8 cellular contexts compared by ENCODE assay signal in the genomic region with DNA sequence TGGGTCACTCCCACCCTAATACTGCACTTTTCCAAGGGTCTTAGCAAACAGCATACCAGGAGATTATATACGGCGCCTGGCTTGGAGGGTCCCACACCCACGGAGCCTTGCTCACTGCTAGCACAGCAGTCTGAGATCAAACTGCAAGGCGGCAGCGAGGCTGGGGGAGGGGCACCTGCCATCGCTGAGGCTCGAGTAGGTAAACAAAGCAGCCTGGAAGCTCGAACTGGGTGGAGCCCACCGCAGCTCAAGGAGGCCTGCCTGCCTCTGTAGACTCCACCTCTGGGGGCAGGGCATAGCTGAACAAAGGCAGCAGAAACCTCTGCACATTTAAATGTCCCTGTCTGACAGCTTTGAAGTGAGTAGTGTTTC. TPM values are rescaled to one million over a fixed set of nuclear protein-coding genes. Genes with fewer than 3 reads are reported as not detected.
DNase-seq lines count a peak whose midpoint lies in the region; ATAC-seq, FAIRE-seq and TF ChIP-seq lines count a peak whose summit lies in the region.
"Not testable (repeated sequence)": the region's sequence is repeated elsewhere in the genome, so short reads cannot be mapped to it uniquely, and the experiment has no call there.
"Had no signal": no experiment of that assay in that cellular context is flagged by ENCODE, and none has a peak within 500 bp of the region (broad histone marks: within the 10 kb centered on the region; RNA-seq: fewer than 3 reads in every experiment).

No MANE protein-coding gene starts in this region.

- H3K27me3 Mint-ChIP-seq in glutamatergic neuron (ENCODE audit: unreplicated experiment), result not testable (repeated sequence)

- H3K4me1 Mint-ChIP-seq in glutamatergic neuron (ENCODE audit: low read depth, unreplicated experiment), result not testable (repeated sequence)

- 21% methylated on average over 9 of the region's 9 CpGs for WGBS in HUES64
- WGBS in HepG2 (ENCODE audit: low lambda C conversion rate), result no CpG with 5 or more reads among the region's 9 CpGs
- no CpG with 5 or more reads among the region's 9 CpGs for WGBS in neuronal stem cell (ENCODE audit: extremely low coverage in 2 of 2, insufficient read length in 2 of 2, insufficient replicate concordance in 1 of 2), 2 donors

- peak; percentile 75 for FAIRE-seq in HepG2 (lab: Jason Lieb, UNC)

- H3K27ac Mint-ChIP-seq in glutamatergic neuron (ENCODE audit: unreplicated experiment), result not testable (repeated sequence)

- intact Hi-C loops in HepG2 (cut with micrococcal nuclease; ENCODE audit: unreplicated experiment), result not testable (repeated sequence)

- H3K9me3 ChIP-seq in HUES64 (ENCODE audit: insufficient read depth, low read depth, low read length); HepG2 (ENCODE audit: low read length); neuronal stem cell (replicated peaks in 1 of 2; ENCODE audit: control insufficient read depth in 2 of 2, insufficient read depth in 1 of 2, low read depth in 1 of 2, low read length in 2 of 2): not testable (repeated sequence)

- H2AK5ac ChIP-seq in neuronal stem cell (ENCODE audit: low read depth, low read length), result not testable (repeated sequence)

- not testable (repeated sequence) for H4K91ac ChIP-seq in neuronal stem cell (ENCODE audit: low read depth, low read length, poor library complexity)

- not testable (repeated sequence) for H3K27me3 ChIP-seq in HUES64 (ENCODE audit: insufficient read depth, low read length); HepG2 (ENCODE audit: control insufficient read depth in 1 of 2, insufficient read depth in 2 of 2, low read length in 2 of 2); neuronal stem cell (ENCODE audit: control insufficient read depth in 3 of 3, insufficient read depth in 3 of 3, low read depth in 1 of 3, low read length in 3 of 3)

- not testable (repeated sequence) for TF ChIP-seq CTCF in glutamatergic neuron (IDR thresholded peaks at IDR 0.05; ENCODE audit: partially characterized antibody, unreplicated experiment)
- 0 out of 2 replicates have a peak, but pooled peaks have one; percentile 2 for TF ChIP-seq CTCF in HepG2 (CRISPR knock-in tag; IDR thresholded peaks at IDR 0.05)

- H3K9ac ChIP-seq in HUES64 (ENCODE audit: low read depth, low read length), result peak overlapping the region; percentile 66
- H3K9ac ChIP-seq in HepG2 (ENCODE audit: insufficient read depth, low read depth, low read length), result peak overlapping the region; percentile 49; the same call in 1 of the 2 replicates
- not testable (repeated sequence) for H3K9ac ChIP-seq in neuronal stem cell (ENCODE audit: low read depth, low read length, poor library complexity)

- H3K4me2 ChIP-seq in HepG2 (ENCODE audit: low read depth, low read length), result peak overlapping the region; percentile 70
- H3K4me2 ChIP-seq in neuronal stem cell (ENCODE audit: insufficient read depth, low read length, poor library complexity, severe bottlenecking), result not testable (repeated sequence)

- TF ChIP-seq RAD21 in HepG2 (CRISPR knock-in tag; IDR thresholded peaks at IDR 0.05), result not testable (repeated sequence)

- peak overlapping the region; percentile 31; the same call in 1 of the 2 replicates for H3K27ac ChIP-seq in HUES64 (ENCODE audit: low read depth, low read length)
- H3K27ac ChIP-seq in HepG2 (ENCODE audit: extremely low read length, insufficient read depth, low read length), result peak overlapping the region; percentile 22
- not testable (repeated sequence) for H3K27ac ChIP-seq in neuronal stem cell (replicated peaks; ENCODE audit: low read length)

- H2BK120ac ChIP-seq in neuronal stem cell (ENCODE audit: low read depth, low read length), result not testable (repeated sequence)

- peak; percentile 9 for DNase-seq in Daoy (ENCODE audit: low read depth)
- peak; percentile 13 for DNase-seq in NCI-H526 treated with DMSO at 0.1 percent for 48 hours (lab: John Stamatoyannopoulos, UW)
- DNase-seq in SK-N-DZ (ENCODE audit: low spot score), result peak; percentile 23
- DNase-seq in glutamatergic neuron, result peak; percentile 21
- DNase-seq in HepG2 (ENCODE audit: low spot score), result peak; percentile 3
- DNase-seq in neuronal stem cell (ENCODE audit: low spot score), result not testable (repeated sequence)

- H3K36me3 Mint-ChIP-seq in glutamatergic neuron (ENCODE audit: unreplicated experiment), result not testable (repeated sequence)

- not testable (repeated sequence) for H3K9me3 Mint-ChIP-seq in glutamatergic neuron (ENCODE audit: unreplicated experiment)

- not testable (repeated sequence) for H2BK15ac ChIP-seq in neuronal stem cell (ENCODE audit: low read length)

- CTCF ChIA-PET in HepG2 (lab: Yijun Ruan, JAX; ENCODE audit: low intra/inter-chr PET ratio, low total read pairs), result not testable (repeated sequence)

- H3K4me3 Mint-ChIP-seq in glutamatergic neuron (ENCODE audit: unreplicated experiment), result not testable (repeated sequence)

- H2BK5ac ChIP-seq in neuronal stem cell (ENCODE audit: low read length), result not testable (repeated sequence)

- H2AFZ ChIP-seq in HepG2 (ENCODE audit: low read length), result peak overlapping the region; percentile 46
- peak overlapping the region; percentile 81 for H2AFZ ChIP-seq in neuronal stem cell (ENCODE audit: low read length)

- H3K14ac ChIP-seq in neuronal stem cell (ENCODE audit: low read length), result not testable (repeated sequence)

- H2BK12ac ChIP-seq in neuronal stem cell (ENCODE audit: low read length), result not testable (repeated sequence)

- not testable (repeated sequence) for H4K8ac ChIP-seq in neuronal stem cell (ENCODE audit: low read depth, low read length)

- not testable (repeated sequence) for H4K20me1 ChIP-seq in HepG2 (ENCODE audit: insufficient read depth, low read length)

- not testable (repeated sequence) for BruUV-seq in HepG2 (replicated peaks; lab: Mats Ljungman, UMichigan)

- not testable (repeated sequence) for H3K79me2 ChIP-seq in HepG2 (ENCODE audit: insufficient read depth, low read length)

- H3K4me3 ChIP-seq in HUES64 (ENCODE audit: low read length), result peak overlapping the region; percentile 48
- H3K4me3 ChIP-seq in HepG2 (replicated peaks in 1 of 3; ENCODE audit: insufficient read depth in 1 of 3, low read depth in 2 of 3, low read length in 3 of 3), result peak overlapping the region; percentile 29 to 52 (median 33); a peak in 5 of 6 replicates
- H3K4me3 ChIP-seq in neuronal stem cell (ENCODE audit: low read length in 2 of 2), result not testable (repeated sequence)

- H3K79me1 ChIP-seq in neuronal stem cell (ENCODE audit: low read depth, low read length), result not testable (repeated sequence)

- not testable (repeated sequence) for H3K4ac ChIP-seq in neuronal stem cell (ENCODE audit: low read length)

- H3K23ac ChIP-seq in neuronal stem cell (ENCODE audit: low read depth, low read length, poor library complexity), result not testable (repeated sequence)

- not testable (repeated sequence) for TF ChIP-seq EP300 in HepG2 (IDR thresholded peaks at IDR 0.05; ENCODE audit: low read depth in 2 of 2, low read length in 2 of 2); HepG2 (CRISPR knock-in tag; IDR thresholded peaks at IDR 0.05; ENCODE audit: borderline replicate concordance)

- peak overlapping the region; percentile 38 for H3K18ac ChIP-seq in neuronal stem cell (ENCODE audit: low read length)

- POLR2A ChIA-PET in HepG2 (lab: Yijun Ruan, JAX), result interaction anchor here (0.9 to 2.4 kb wide), 3 partner anchors 15 to 217 kb away, joined by 3 to 9 read pairs (median 7); a partner anchor contains a TSS

- not testable (repeated sequence) for H3K36me3 ChIP-seq in HUES64 (ENCODE audit: insufficient read depth, low read length); HepG2 (replicated peaks in 1 of 2; ENCODE audit: control insufficient read depth in 1 of 2, insufficient read depth in 2 of 2, low read length in 2 of 2); neuronal stem cell (replicated peaks in 1 of 2; ENCODE audit: control insufficient read depth in 2 of 2, insufficient read depth in 2 of 2, low read length in 2 of 2)

- not testable (repeated sequence) for TF ChIP-seq POLR2A in HepG2 (IDR thresholded peaks at IDR 0.05; ENCODE audit: insufficient read depth in 1 of 2, low read depth in 2 of 2, low read length in 2 of 2)

- not testable (repeated sequence) for H3K4me1 ChIP-seq in HUES64 (ENCODE audit: insufficient read depth, low read length); neuronal stem cell (ENCODE audit: control insufficient read depth in 2 of 2, insufficient read depth in 1 of 2, low read depth in 1 of 2, low read length in 2 of 2)
- peaks cover 15% of the 10 kb centered on the region for H3K4me1 ChIP-seq in HepG2 (ENCODE audit: insufficient read depth, low read length)

- in situ Hi-C loops in HepG2 (cut with HindIII; ENCODE audit: extremely low pct_ligation_motif_present, low pct_unique_long_range_greater_than_20kb), result not testable (repeated sequence)

- ATAC-seq in HepG2, result peak; percentile 48; the same call in 1 of the 3 replicates

RNA-seq across cellular contexts. Expression of a gene that starts 51.7 kb away (rescaled TPM):
- 12.2 and 15.1 TPM in 2 replicates for total RNA-seq in Daoy (2014; rRNA removed; shearing (Covaris generic))
- polyA plus RNA-seq in HUES64 (2013, experiment 1 of 2), result 6.9 TPM
- polyA plus RNA-seq in HUES64 (2013, experiment 2 of 2), result 6.0 TPM
- not detected in 2 replicates for polyA plus RNA-seq in SK-N-DZ (2014; cell fraction: cytosol; rRNA removed)
- polyA plus RNA-seq in SK-N-DZ (2014; cell fraction: nucleus; rRNA removed), result not detected in 2 replicates
- total RNA-seq in glutamatergic neuron (ENCODE audit: unreplicated experiment), result 0.22 TPM
- total RNA-seq in HepG2 (2016; rRNA removed; fragmentation: Illumina TruSeq; extraction: Trizol), result 43.8 and 62.9 TPM in 2 replicates
- total RNA-seq in HepG2 (2016; cell fraction: cytosol; rRNA removed; fragmentation: Illumina TruSeq; extraction: Trizol; ENCODE audit: low read depth), result 6.9 and 7.1 TPM in 2 replicates
- 44.1 and 61.2 TPM in 2 replicates for total RNA-seq in HepG2 (2016; cell fraction: insoluble cytoplasmic fraction; rRNA removed; fragmentation: Illumina TruSeq; extraction: Trizol)
- total RNA-seq in HepG2 (2016; cell fraction: membrane; rRNA removed; fragmentation: Illumina TruSeq; extraction: Trizol), result 12.9 and 13.8 TPM in 2 replicates
- 35.9 and 36.9 TPM in 2 replicates for total RNA-seq in HepG2 (2016; cell fraction: nucleus; rRNA removed; fragmentation: Illumina TruSeq; extraction: Trizol)
- polyA plus RNA-seq in HepG2 (2011; rRNA removed), result 13.5 and 17.6 TPM in 2 replicates
- 8.6 and 12.4 TPM in 2 replicates for polyA plus RNA-seq in HepG2 (2011; cell fraction: cytosol; rRNA removed)
- 5.3 and 5.6 TPM in 2 replicates for polyA plus RNA-seq in HepG2 (2011; cell fraction: nucleus; rRNA removed)
- polyA plus RNA-seq in HepG2 (2012), result 9.4 and 10.1 TPM in 2 replicates
- polyA plus RNA-seq in HepG2 (2016; cell fraction: cytosol; fragmentation: Illumina TruSeq; extraction: Trizol; ENCODE audit: low read depth), result 1.0 and 1.3 TPM in 2 replicates
- polyA plus RNA-seq in HepG2 (2016; cell fraction: insoluble cytoplasmic fraction; fragmentation: Illumina TruSeq; extraction: Trizol; ENCODE audit: low read depth), result 39.5 and 41.4 TPM in 2 replicates
- 4.2 and 4.4 TPM in 2 replicates for polyA plus RNA-seq in HepG2 (2016; cell fraction: membrane; fragmentation: Illumina TruSeq; extraction: Trizol; ENCODE audit: low read depth)
- polyA plus RNA-seq in HepG2 (2016; cell fraction: nucleus; fragmentation: Illumina TruSeq; extraction: Trizol; ENCODE audit: insufficient read depth, low read depth), result 18.8 and 19.0 TPM in 2 replicates
- polyA minus RNA-seq in HepG2 (2011; rRNA and poly(A)+ RNA removed; ENCODE audit: low replicate concordance), result 4.0 and 26.7 TPM in 2 replicates
- 19.0 and 21.3 TPM in 2 replicates for polyA minus RNA-seq in HepG2 (2011; cell fraction: cytosol; rRNA and poly(A)+ RNA removed)
- 61.3 and 65.6 TPM in 2 replicates for polyA minus RNA-seq in HepG2 (2011; cell fraction: nucleus; rRNA and poly(A)+ RNA removed)
- 6.2 TPM for polyA plus RNA-seq in neuronal stem cell (2013, experiment 1 of 2)
- polyA plus RNA-seq in neuronal stem cell (2013, experiment 2 of 2), result 6.0 TPM
- polyA plus RNA-seq: IgD-negative memory B cell had no signal
